Comparison of ENCODE assay signal across 13 cellular contexts in genomic region chr22:45460288-45461109, GRCh38. TPM values are rescaled to one million over a fixed set of nuclear protein-coding genes. Genes with fewer than 3 reads are reported as not detected.
DNase-seq lines count a peak whose midpoint lies in the region; TF ChIP-seq lines count a peak whose summit lies in the region.
"Had no signal": no experiment of that assay in that cellular context is flagged by ENCODE, and none has a peak within 500 bp of the region (broad histone marks: within the 10 kb centered on the region; RNA-seq: fewer than 3 reads in every experiment).

No MANE protein-coding gene starts in this region.

- CTCF ChIA-PET in Calu3 (lab: Charles Lee): no interaction called here

- H3K4me3 Mint-ChIP-seq in Calu3 (ENCODE audit: low read depth, unreplicated experiment): no peak overlapping the region
- H3K4me3 Mint-ChIP-seq: CD4-positive, CD25-positive, alpha-beta regulatory T cell; neural progenitor cell had no signal

- H3K27me3 Mint-ChIP-seq in Calu3 (ENCODE audit: unreplicated experiment): peaks cover 43% of the 10 kb centered on the region

- no peak for TF ChIP-seq CTCF in Calu3 (IDR thresholded peaks at IDR 0.05; ENCODE audit: unreplicated experiment)

- peaks cover 4% of the 10 kb centered on the region for H3K9me3 Mint-ChIP-seq in Calu3 (ENCODE audit: low read depth, unreplicated experiment)

- no peaks in the 10 kb centered on the region for H3K4me1 Mint-ChIP-seq in Calu3 (ENCODE audit: low read depth, unreplicated experiment)
- H3K4me1 Mint-ChIP-seq: CD4-positive, CD25-positive, alpha-beta regulatory T cell had no signal

- DNase-seq in GM03348 (ENCODE audit: low spot score): peak; percentile 77
- peak; percentile 60 for DNase-seq in epidermal melanocyte (ENCODE audit: insufficient read length, low spot score)
- peak; percentile 87 for DNase-seq in left kidney (ENCODE audit: low read depth, low spot score)
- peak; percentile 72 for DNase-seq in smooth muscle cell of the brain vasculature (ENCODE audit: low read depth, low spot score)
- DNase-seq in kidney tubule cell (ENCODE audit: low spot score): no peak
- DNase-seq in OCI-M2 (lab: John Stamatoyannopoulos, UW; ENCODE audit: unreplicated experiment): no peak
- no peak for DNase-seq in stimulated activated CD4-positive, alpha-beta T cell treated with anti-CD3 and anti-CD28 coated beads, Interleukin-4, amount 100 ng/mL, for 4 hours
- DNase-seq in Calu3: no peak
- DNase-seq: amniotic stem cell; CD4-positive, CD25-positive, alpha-beta regulatory T cell; NCI-H1417; SHP77 treated with DMSO at 0.1 percent for 48 hours had no signal

- H3K36me3 Mint-ChIP-seq in Calu3 (ENCODE audit: insufficient read depth, unreplicated experiment): no peaks in the 10 kb centered on the region
- H3K36me3 Mint-ChIP-seq: CD4-positive, CD25-positive, alpha-beta regulatory T cell had no signal

- BruUV-seq in Calu3 (replicated peaks; lab: Mats Ljungman, UMichigan): no TSS peak

- no peak overlapping the region for H3K27ac Mint-ChIP-seq in Calu3 (ENCODE audit: unreplicated experiment)
- H3K27ac Mint-ChIP-seq: CD4-positive, CD25-positive, alpha-beta regulatory T cell; neural progenitor cell had no signal

- intact Hi-C loops in Calu3 (cut with micrococcal nuclease; ENCODE audit: unreplicated experiment): no loop called here

RNA-seq across cellular contexts. Expression of gene FBLN1, which starts 42.2 kb away (rescaled TPM):
- total RNA-seq in Calu3 (2022): 28.4 and 28.6 TPM in 2 replicates

RNA-seq across cellular contexts. Expression of gene RIBC2, which starts 47.0 kb away (rescaled TPM):
- total RNA-seq in Calu3 (2022): 4.5 and 5.6 TPM in 2 replicates

RNA-seq across cellular contexts. Expression of gene SMC1B, which starts 47.1 kb away (rescaled TPM):
- not detected in 2 replicates for total RNA-seq in Calu3 (2022)
- total RNA-seq: CD4-positive, CD25-positive, alpha-beta regulatory T cell had no signal

Comparison
In these comparisons a context has a peak if more than half of its experiments do, and no peak if none do; other contexts are left out.
1. DNase-seq: peak in GM03348 (single experiment), epidermal melanocyte (single experiment), left kidney (single experiment) and smooth muscle cell of the brain vasculature (single experiment); none in kidney tubule cell (single experiment), OCI-M2 (single experiment), stimulated activated CD4-positive, alpha-beta T cell treated with anti-CD3 and anti-CD28 coated beads, Interleukin-4, amount 100 ng/mL, for 4 hours (0 of 2) and Calu3 (single experiment).